In the genomic region with DNA sequence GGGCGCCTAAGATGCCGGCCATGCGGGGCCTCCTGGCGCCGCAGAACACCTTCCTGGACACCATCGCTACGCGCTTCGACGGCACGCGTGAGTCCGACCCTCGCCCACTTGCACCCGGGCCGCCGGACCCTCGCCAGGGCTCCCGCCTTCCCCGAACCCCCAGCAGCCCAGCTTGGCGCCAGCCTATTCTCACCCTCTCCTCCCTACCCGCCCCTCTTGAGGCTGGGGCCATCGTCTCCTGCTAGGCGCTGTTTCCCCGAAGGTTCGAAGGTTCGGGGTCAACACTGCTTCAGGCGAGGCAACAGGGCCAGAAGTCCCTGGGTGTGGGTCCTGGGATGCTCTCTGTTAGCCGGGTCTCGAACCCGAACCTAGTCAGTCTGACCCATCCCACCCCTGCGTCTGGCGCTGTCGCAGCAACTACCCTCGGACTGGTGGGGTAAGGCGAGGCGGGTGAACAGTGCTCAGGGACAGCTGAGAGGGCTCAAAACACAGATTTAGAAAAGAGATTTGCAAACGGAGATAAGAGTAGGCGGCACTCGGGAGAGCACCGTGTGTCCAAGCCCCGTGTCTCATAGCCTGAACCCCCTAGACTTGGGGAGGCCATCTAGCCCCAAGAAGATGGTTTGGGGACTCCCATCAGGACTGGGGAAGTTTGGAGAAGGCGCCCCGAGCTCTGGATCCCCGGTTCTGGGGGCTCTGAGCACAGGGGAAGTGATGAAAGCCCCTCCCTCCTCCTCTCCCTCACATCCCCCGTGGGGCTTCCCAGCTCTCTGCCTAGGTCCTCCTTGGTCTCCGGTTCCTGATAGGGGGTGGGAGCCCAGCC, we compare ENCODE assay signal across 1 cellular context.
TF ChIP-seq lines count a peak whose summit lies in the region.

No MANE protein-coding gene starts in this region.

TF ChIP-seq in HepG2, 621 proteins besides CTCF, POLR2A, EP300 and RAD21:
- TF ChIP-seq ZNF766 (CRISPR knock-in tag; IDR thresholded peaks at IDR 0.05; ENCODE audit: borderline replicate concordance) (no peak), EZH2 (conservative IDR thresholded peaks at IDR 0.05; ENCODE audit: low read depth, low read length) (peak; percentile 71; the same call in 1 of the 2 replicates)
- TF ChIP-seq, protein P1, sequence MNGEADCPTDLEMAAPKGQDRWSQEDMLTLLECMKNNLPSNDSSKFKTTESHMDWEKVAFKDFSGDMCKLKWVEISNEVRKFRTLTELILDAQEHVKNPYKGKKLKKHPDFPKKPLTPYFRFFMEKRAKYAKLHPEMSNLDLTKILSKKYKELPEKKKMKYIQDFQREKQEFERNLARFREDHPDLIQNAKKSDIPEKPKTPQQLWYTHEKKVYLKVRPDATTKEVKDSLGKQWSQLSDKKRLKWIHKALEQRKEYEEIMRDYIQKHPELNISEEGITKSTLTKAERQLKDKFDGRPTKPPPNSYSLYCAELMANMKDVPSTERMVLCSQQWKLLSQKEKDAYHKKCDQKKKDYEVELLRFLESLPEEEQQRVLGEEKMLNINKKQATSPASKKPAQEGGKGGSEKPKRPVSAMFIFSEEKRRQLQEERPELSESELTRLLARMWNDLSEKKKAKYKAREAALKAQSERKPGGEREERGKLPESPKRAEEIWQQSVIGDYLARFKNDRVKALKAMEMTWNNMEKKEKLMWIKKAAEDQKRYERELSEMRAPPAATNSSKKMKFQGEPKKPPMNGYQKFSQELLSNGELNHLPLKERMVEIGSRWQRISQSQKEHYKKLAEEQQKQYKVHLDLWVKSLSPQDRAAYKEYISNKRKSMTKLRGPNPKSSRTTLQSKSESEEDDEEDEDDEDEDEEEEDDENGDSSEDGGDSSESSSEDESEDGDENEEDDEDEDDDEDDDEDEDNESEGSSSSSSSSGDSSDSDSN (CRISPR knock-in tag; IDR thresholded peaks at IDR 0.05) = no peak
